In genomic region chr1:25779894-25780293, GRCh38 we compare ENCODE assay signal across 17 cellular contexts. TPM values are rescaled to one million over a fixed set of nuclear protein-coding genes. Genes with fewer than 3 reads are reported as not detected.
DNase-seq lines count a peak whose midpoint lies in the region; ATAC-seq and TF ChIP-seq lines count a peak whose summit lies in the region.
"Had no signal": no experiment of that assay in that cellular context is flagged by ENCODE, and none has a peak within 500 bp of the region (broad histone marks: within the 10 kb centered on the region; RNA-seq: fewer than 3 reads in every experiment).

No MANE protein-coding gene starts in this region.

- TF ChIP-seq RAD21 in IMR-90 (IDR thresholded peaks at IDR 0.05; ENCODE audit: low read length) = no peak

- no peak overlapping the region for H3K4me3 Mint-ChIP-seq in CD8-positive, alpha-beta T cell
- H3K4me3 Mint-ChIP-seq in endodermal cell = no peak overlapping the region
- H3K4me3 Mint-ChIP-seq in chondrocyte (ENCODE audit: unreplicated experiment) = no peak overlapping the region
- H3K4me3 Mint-ChIP-seq: CD14-positive monocyte had no signal

- no peaks in the 10 kb centered on the region; the same call in 1 of the 2 replicates for H4K20me1 ChIP-seq in IMR-90 (ENCODE audit: insufficient read depth, low read length)
- no peaks in the 10 kb centered on the region for H4K20me1 ChIP-seq in GM23248 (ENCODE audit: insufficient read depth)

- H4K91ac ChIP-seq in IMR-90 (ENCODE audit: insufficient read depth, low read depth, low read length) = no peak overlapping the region

- peak overlapping the region; percentile 23 for H3K27ac Mint-ChIP-seq in CD8-positive, alpha-beta T cell
- peak overlapping the region; percentile 24 for H3K27ac Mint-ChIP-seq in endodermal cell
- H3K27ac Mint-ChIP-seq in chondrocyte (ENCODE audit: unreplicated experiment) = no peak overlapping the region

- H3K9me1 ChIP-seq in IMR-90 (ENCODE audit: insufficient read depth, low read length) = 0 out of 2 replicates have a peak, but pooled peaks cover 2% of the 10 kb centered on the region

- peak overlapping the region; percentile 23 for H2AK9ac ChIP-seq in IMR-90 (replicated peaks; ENCODE audit: low read depth, low read length, poor library complexity)

- no peak overlapping the region for H2BK15ac ChIP-seq in IMR-90 (ENCODE audit: low read depth, low read length)

- no peak overlapping the region for H3K27ac ChIP-seq in CD8-positive, alpha-beta T cell (ENCODE audit: low read depth, low read length)
- no peak overlapping the region for H3K27ac ChIP-seq in IMR-90 (ENCODE audit: insufficient read depth, low read length)
- H3K27ac ChIP-seq in endodermal cell (ENCODE audit: low read depth, low read length) = peak overlapping the region; percentile 18
- peak overlapping the region; percentile 23 to 60 for H3K27ac ChIP-seq in prostate gland
- H3K27ac ChIP-seq in spleen = no peak overlapping the region
- H3K27ac ChIP-seq in GM23248 = no peak overlapping the region
- H3K27ac ChIP-seq: HL-60, SJSA1 had no signal

- ATAC-seq in CD8-positive, alpha-beta T cell = no peak
- no peak for ATAC-seq in IMR-90 (ENCODE audit: low read depth)

- H2AK5ac ChIP-seq in IMR-90 (ENCODE audit: low read depth, low read length) = no peak overlapping the region

- no peak overlapping the region for H3K14ac ChIP-seq in IMR-90 (replicated peaks; ENCODE audit: low read depth, low read length)

- no peak overlapping the region for H3K4me3 ChIP-seq in CD8-positive, alpha-beta T cell (ENCODE audit: low read depth, low read length)
- H3K4me3 ChIP-seq in IMR-90 (ENCODE audit: insufficient read depth, low read depth, low read length) = no peak overlapping the region
- H3K4me3 ChIP-seq in endodermal cell (ENCODE audit: low read length) = no peak overlapping the region
- H3K4me3 ChIP-seq in prostate gland = no peak overlapping the region
- no peak overlapping the region for H3K4me3 ChIP-seq in spleen
- no peak overlapping the region for H3K4me3 ChIP-seq in GM23248
- H3K4me3 ChIP-seq: HAP-1, SJSA1 had no signal

- H4K8ac ChIP-seq in IMR-90 (ENCODE audit: low read depth in 2 of 2, low read length in 2 of 2) = no peak overlapping the region

- H3K27me3 ChIP-seq in CD8-positive, alpha-beta T cell (ENCODE audit: insufficient read depth, low read length) = no peaks in the 10 kb centered on the region
- no peaks in the 10 kb centered on the region for H3K27me3 ChIP-seq in IMR-90 (ENCODE audit: control insufficient read depth, insufficient read depth, low read length)
- no peaks in the 10 kb centered on the region for H3K27me3 ChIP-seq in endodermal cell (ENCODE audit: control insufficient read depth, insufficient read depth, low read length, poor library complexity, severe bottlenecking)
- H3K27me3 ChIP-seq in prostate gland (replicated peaks; ENCODE audit: insufficient read depth) = no peaks in the 10 kb centered on the region
- no peaks in the 10 kb centered on the region for H3K27me3 ChIP-seq in spleen (replicated peaks in 1 of 7)
- H3K27me3 ChIP-seq in GM23248 (replicated peaks; ENCODE audit: insufficient read depth) = no peaks in the 10 kb centered on the region
- H3K27me3 ChIP-seq: SJSA1 had no signal

- no peak overlapping the region for H2BK120ac ChIP-seq in IMR-90 (ENCODE audit: low read depth, low read length)

- no peak overlapping the region for H3K9ac ChIP-seq in IMR-90 (ENCODE audit: low read depth, low read length)
- no peak overlapping the region for H3K9ac ChIP-seq in endodermal cell (ENCODE audit: extremely low read depth, low read length, poor library complexity, severe bottlenecking)
- no peak overlapping the region for H3K9ac ChIP-seq in GM23248

- peaks cover 37% of the 10 kb centered on the region for H3K36me3 ChIP-seq in CD8-positive, alpha-beta T cell (ENCODE audit: insufficient read depth, low read length)
- H3K36me3 ChIP-seq in IMR-90 (ENCODE audit: control insufficient read depth, insufficient read depth, low read length) = peaks cover 19% of the 10 kb centered on the region; the same call in 1 of the 2 replicates
- H3K36me3 ChIP-seq in endodermal cell (ENCODE audit: control insufficient read depth, insufficient read depth, low read length) = no peaks in the 10 kb centered on the region
- H3K36me3 ChIP-seq in prostate gland = no peaks in the 10 kb centered on the region
- peaks cover 0 to 83% (median 8%) of the 10 kb centered on the region in 6 donors for H3K36me3 ChIP-seq in spleen
- H3K36me3 ChIP-seq in GM23248 (ENCODE audit: low read depth) = no peaks in the 10 kb centered on the region
- H3K36me3 ChIP-seq: HAP-1, SJSA1 had no signal

- POLR2A ChIA-PET in CD8-positive, alpha-beta T cell (lab: Charles Lee) = interaction anchor here (0.6 kb wide), 1 partner anchor 42 kb away, joined by 3 read pairs; no protein-coding TSS in a partner anchor
- POLR2A ChIA-PET in IMR-90 (lab: Charles Lee; ENCODE audit: unreplicated experiment) = no interaction called here

- H2AFZ ChIP-seq in IMR-90 (replicated peaks; ENCODE audit: low read length, poor library complexity) = no peak overlapping the region
- no peak overlapping the region for H2AFZ ChIP-seq in GM23248

- in situ Hi-C loops in IMR-90 (cut with MboI; ENCODE audit: low sequenced_read_pairs) = no loop called here
- in situ Hi-C loops in GM23248 (cut with MboI) = no loop called here

- no peak for TF ChIP-seq CTCF in CD8-positive, alpha-beta T cell (IDR thresholded peaks at IDR 0.05)
- TF ChIP-seq CTCF in IMR-90 (conservative IDR thresholded peaks at IDR 0.05; ENCODE audit: low read depth, low read length) (no peak), endodermal cell (conservative IDR thresholded peaks at IDR 0.05) (no peak), prostate gland (IDR thresholded peaks at IDR 0.05) (no peak), spleen (IDR thresholded peaks at IDR 0.05 in 8 of 11, conservative IDR thresholded peaks at IDR 0.05 in 3 of 11) (no peak), chondrocyte (IDR thresholded peaks at IDR 0.05) (no peak)

- no peak for DNase-seq in CD8-positive, alpha-beta T cell
- DNase-seq in IMR-90 = no peak
- DNase-seq in endodermal cell = no peak
- DNase-seq in prostate gland (ENCODE audit: low spot score) = no peak
- DNase-seq in NCI-H1436 treated with DMSO at 0.1 percent for 48 hours (lab: John Stamatoyannopoulos, UW) = no peak
- DNase-seq in spleen = no peak
- no peak for DNase-seq in chondrocyte (ENCODE audit: low spot score)
- no peak for DNase-seq in GM23248
- DNase-seq: AML-193, Kasumi-1, NCI-H446, NCI-H526 treated with DMSO at 0.1 percent for 48 hours, OCI-M1 had no signal

- H3K27me3 Mint-ChIP-seq in CD8-positive, alpha-beta T cell (ENCODE audit: low read depth) = no peaks in the 10 kb centered on the region
- H3K27me3 Mint-ChIP-seq in endodermal cell (ENCODE audit: insufficient read depth) (no peaks in the 10 kb centered on the region), chondrocyte (ENCODE audit: low read depth) (no peaks in the 10 kb centered on the region)

- BruUV-seq in IMR-90 (replicated peaks; lab: Mats Ljungman, UMichigan) = no TSS peak

- H3F3A ChIP-seq in GM23248 (ENCODE audit: insufficient read depth) = no peaks in the 10 kb centered on the region

- no peak overlapping the region for H4K5ac ChIP-seq in IMR-90 (ENCODE audit: low read depth, low read length)

- no peak overlapping the region for H3K18ac ChIP-seq in IMR-90 (ENCODE audit: low read depth, low read length)

- intact Hi-C loops in CD8-positive, alpha-beta T cell (cut with DNase I, micrococcal nuclease) = loop anchor here (5.0 kb wide), 1 partner anchor 103 kb away; no protein-coding TSS in a partner anchor
- intact Hi-C loops in IMR-90 (cut with micrococcal nuclease) (no loop called here), prostate gland (cut with DNase I) (no loop called here), spleen (cut with DNase I; ENCODE audit: low total_unique reads) (no loop called here)

- H3K23ac ChIP-seq in IMR-90 (ENCODE audit: low read depth, low read length) = 0 out of 2 replicates have a peak overlapping the region, but pooled peaks have one; percentile 19

- CTCF ChIA-PET in CD8-positive, alpha-beta T cell (lab: Charles Lee) = interaction anchor here (1.5 kb wide), 1 partner anchor 157 kb away, joined by 3 read pairs; no protein-coding TSS in a partner anchor
- CTCF ChIA-PET in IMR-90 (lab: Yijun Ruan, JAX) = no interaction called here

- H3K4me1 Mint-ChIP-seq in CD8-positive, alpha-beta T cell (ENCODE audit: low read depth) = peaks cover 29% of the 10 kb centered on the region
- H3K4me1 Mint-ChIP-seq in endodermal cell (peaks cover 30% of the 10 kb centered on the region), chondrocyte (ENCODE audit: low read depth) (peaks cover 18% of the 10 kb centered on the region)

- no peak overlapping the region for H3K56ac ChIP-seq in IMR-90 (ENCODE audit: extremely low read depth, insufficient read depth, low read length)

- no peaks in the 10 kb centered on the region for H3K79me1 ChIP-seq in IMR-90 (ENCODE audit: low read depth in 1 of 2, low read length in 2 of 2)

- peaks cover 18% of the 10 kb centered on the region for H3K4me1 ChIP-seq in CD8-positive, alpha-beta T cell (ENCODE audit: insufficient read depth, low read length)
- H3K4me1 ChIP-seq in IMR-90 (ENCODE audit: control insufficient read depth, insufficient read depth, low read length) (peaks cover 9% of the 10 kb centered on the region), endodermal cell (ENCODE audit: control insufficient read depth, insufficient read depth, low read length) (peaks cover 5% of the 10 kb centered on the region), prostate gland (replicated peaks) (peaks cover 11% of the 10 kb centered on the region), spleen (peaks cover 3 to 13% (median 10%) of the 10 kb centered on the region in 6 donors), GM23248 (ENCODE audit: insufficient read depth) (no peaks in the 10 kb centered on the region)
- H3K4me1 ChIP-seq: SJSA1 had no signal

- peaks cover 48% of the 10 kb centered on the region for H3K36me3 Mint-ChIP-seq in CD8-positive, alpha-beta T cell
- H3K36me3 Mint-ChIP-seq in endodermal cell (ENCODE audit: low read depth) = no peaks in the 10 kb centered on the region
- H3K36me3 Mint-ChIP-seq in chondrocyte (ENCODE audit: low read depth) = peaks cover 4% of the 10 kb centered on the region

- H3K9me2 ChIP-seq in GM23248 (ENCODE audit: insufficient read depth) = no peaks in the 10 kb centered on the region

- H2BK20ac ChIP-seq in IMR-90 (ENCODE audit: low read depth, low read length) = no peak overlapping the region

- H3K4me2 ChIP-seq in IMR-90 (ENCODE audit: low read depth, low read length) (no peak overlapping the region), GM23248 (ENCODE audit: unreplicated experiment) (no peak overlapping the region)

- H2BK5ac ChIP-seq in IMR-90 (ENCODE audit: low read depth, low read length, poor library complexity, severe bottlenecking) = no peak overlapping the region

- dilution Hi-C loops in IMR-90 (cut with HindIII; ENCODE audit: low sequenced_read_pairs, unreplicated experiment) = no loop called here

- no peak overlapping the region for H3K4ac ChIP-seq in IMR-90 (ENCODE audit: low read depth, low read length)

- no CpG with 5 or more reads among the region's 4 CpGs for WGBS in IMR-90 (ENCODE audit: extremely low coverage in 2 of 2, insufficient read length in 1 of 2), 2 experiments
- WGBS in endodermal cell (ENCODE audit: insufficient coverage in 1 of 2, insufficient read length in 1 of 2), 2 experiments = 85 to 100% methylated on average over 3 to 4 of the region's 4 CpGs
- WGBS in prostate gland = 86% methylated on average over 4 of the region's 4 CpGs
- WGBS in spleen, 5 donors = 91 to 97% (median 93%) methylated on average over 4 of the region's 4 CpGs
- WGBS in GM23248 (ENCODE audit: low coverage in 1 of 2, low lambda C conversion rate in 2 of 2, missing lambda C conversion rate in 2 of 2), 2 experiments = 85 to 87% methylated on average over 4 of the region's 4 CpGs

- no peaks in the 10 kb centered on the region for H3K9me3 ChIP-seq in CD8-positive, alpha-beta T cell (ENCODE audit: low read length)
- H3K9me3 ChIP-seq in IMR-90 (ENCODE audit: control insufficient read depth, insufficient read depth, low read length) (no peaks in the 10 kb centered on the region), endodermal cell (ENCODE audit: control insufficient read depth, low read length) (no peaks in the 10 kb centered on the region), prostate gland (no peaks in the 10 kb centered on the region), spleen (no peaks in the 10 kb centered on the region), GM23248 (ENCODE audit: low read depth) (no peaks in the 10 kb centered on the region)
- H3K9me3 ChIP-seq: HAP-1, SJSA1 had no signal

- no peaks in the 10 kb centered on the region for H3K79me2 ChIP-seq in GM23248 (ENCODE audit: insufficient read depth)

- TF ChIP-seq POLR2A in IMR-90 (IDR thresholded peaks at IDR 0.05; ENCODE audit: low read depth, low read length) (no peak), prostate gland (IDR thresholded peaks at IDR 0.05) (no peak), spleen (IDR thresholded peaks at IDR 0.05) (no peak)

- no peaks in the 10 kb centered on the region for H3K9me3 Mint-ChIP-seq in CD8-positive, alpha-beta T cell
- H3K9me3 Mint-ChIP-seq in endodermal cell = no peaks in the 10 kb centered on the region
- no peaks in the 10 kb centered on the region for H3K9me3 Mint-ChIP-seq in chondrocyte (ENCODE audit: low read depth)
- H3K9me3 Mint-ChIP-seq: CD14-positive monocyte had no signal

RNA-seq across cellular contexts. Expression of gene SELENON, which starts 20.1 kb away (rescaled TPM):
- 10 to 100 TPM; 18.9 to 20.2 TPM for total RNA-seq in CD8-positive, alpha-beta T cell
- total RNA-seq in IMR-90 (2012; rRNA removed) (9.1 and 10.0 TPM in 2 replicates), endodermal cell (10 to 100 TPM; 91.2 to 93.3 TPM), prostate gland (10 to 100 TPM; 89.7 to 90.0 TPM), spleen (10 to 100 TPM; 41.4 to 80.9 (median 59.2) TPM), chondrocyte (77.0 to 99.5 TPM (median 95.7 TPM) in 3 replicates)
- polyA plus RNA-seq in IMR-90 (2012; rRNA removed) (86.4 and 114 TPM in 2 replicates), spleen (10 to 100 TPM in 1 of 3 donors, 1 to 10 TPM in 2; 9.7 to 25.8 (median 9.7) TPM), GM23248 (2016; fragmentation: Nextera tagmentation; extraction: Ambion mirVana) (8.3 and 9.0 TPM in 2 replicates)
- polyA plus RNA-seq in IMR-90 (2012; cell fraction: cytosol; rRNA removed) = 67.8 and 132 TPM in 2 replicates
- 82.8 and 113 TPM in 2 replicates for polyA plus RNA-seq in IMR-90 (2012; cell fraction: nucleus; rRNA removed; ENCODE audit: low replicate concordance)
- polyA plus RNA-seq in endodermal cell (2013, experiment 1 of 2) = 127 TPM
- 114 TPM for polyA plus RNA-seq in endodermal cell (2013, experiment 2 of 2)
- 45.3 and 49.7 TPM in 2 replicates for total RNA-seq in GM23248 (2014; rRNA removed; shearing (Covaris generic))

RNA-seq across cellular contexts. Expression of gene MTFR1L, which starts 39.9 kb away (rescaled TPM):
- total RNA-seq in CD8-positive, alpha-beta T cell = 10 to 100 TPM; 22.9 to 25.7 TPM
- total RNA-seq in IMR-90 (2012; rRNA removed) (57.2 and 69.7 TPM in 2 replicates), endodermal cell (10 to 100 TPM; 31.6 to 36.2 TPM), prostate gland (100 to 1,000 TPM in 1 of 2 donors, 10 to 100 TPM in 1; 82.2 to 112 TPM), spleen (10 to 100 TPM; 44.6 to 74.7 (median 53.7) TPM), chondrocyte (51.2 to 67.1 TPM (median 51.2 TPM) in 3 replicates)
- polyA plus RNA-seq in IMR-90 (2012; rRNA removed) (69.1 and 80.0 TPM in 2 replicates), spleen (10 to 100 TPM; 32.1 to 44.3 (median 43.0) TPM), GM23248 (2016; fragmentation: Nextera tagmentation; extraction: Ambion mirVana) (74.2 and 78.1 TPM in 2 replicates)
- 89.0 and 279 TPM in 2 replicates for polyA plus RNA-seq in IMR-90 (2012; cell fraction: cytosol; rRNA removed)
- 122 and 153 TPM in 2 replicates for polyA plus RNA-seq in IMR-90 (2012; cell fraction: nucleus; rRNA removed; ENCODE audit: low replicate concordance)
- 55.7 TPM for polyA plus RNA-seq in endodermal cell (2013, experiment 1 of 2)
- 50.5 TPM for polyA plus RNA-seq in endodermal cell (2013, experiment 2 of 2)
- 57.2 and 58.3 TPM in 2 replicates for total RNA-seq in GM23248 (2014; rRNA removed; shearing (Covaris generic))

Comparison
In these comparisons a context has a peak if more than half of its experiments do, and no peak if none do; other contexts are left out.
1. H3K27ac ChIP-seq: peak in endodermal cell (single experiment) and prostate gland (2 of 2); none in CD8-positive, alpha-beta T cell (single experiment), IMR-90 (single experiment), spleen (0 of 8) and GM23248 (single experiment).
2. intact Hi-C loops: an anchor here in CD8-positive, alpha-beta T cell (5.0 kb wide); none called in IMR-90, prostate gland and spleen.